ENCODE assay signal across 8 cellular contexts in the genomic region with DNA sequence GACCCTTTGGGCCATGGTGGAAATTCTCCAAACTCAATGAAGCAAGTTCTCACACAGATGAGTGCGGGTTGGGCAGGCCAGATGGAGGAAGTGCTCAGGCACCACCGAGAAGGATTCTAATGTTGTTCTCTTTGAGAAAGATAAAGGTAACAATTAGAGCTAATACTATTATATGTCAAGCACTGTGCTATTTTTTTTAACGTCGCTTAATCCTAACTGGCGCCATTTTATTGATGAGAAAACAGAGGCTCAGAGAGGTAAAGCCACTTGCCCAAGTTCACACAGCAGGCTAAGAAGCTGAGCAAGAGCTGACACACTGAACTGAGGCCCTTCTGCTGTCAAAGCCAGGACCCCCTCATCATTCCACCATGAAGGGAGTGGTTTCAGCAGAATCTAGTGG. TPM values are rescaled to one million over a fixed set of nuclear protein-coding genes. Genes with fewer than 3 reads are reported as not detected.
DNase-seq lines count a peak whose midpoint lies in the region; ATAC-seq and TF ChIP-seq lines count a peak whose summit lies in the region.

No MANE protein-coding gene starts in this region.

- no peaks in the 10 kb centered on the region for H3K27me3 Mint-ChIP-seq in T-helper 2 cell treated with Interferon-gamma antibody and Interleukin-4, amounts not matched to agents 5 μg/mL and 100 μg/mL, for 36 hours (ENCODE audit: low read depth)

- peak overlapping the region; percentile 92 for H3K4me3 Mint-ChIP-seq in T-helper 2 cell treated with Interferon-gamma antibody and Interleukin-4, amounts not matched to agents 5 μg/mL and 100 μg/mL, for 36 hours

- TF ChIP-seq CTCF in HFF-Myc (IDR thresholded peaks at IDR 0.05; ENCODE audit: low read depth, low read length, missing control alignments) (no peak), foreskin keratinocyte (conservative IDR thresholded peaks at IDR 0.05) (no peak)

- peak overlapping the region; percentile 78 for H3K27ac ChIP-seq in foreskin keratinocyte
- peak overlapping the region in 13 of 21 experiments; percentile 54 to 94 (median 88) for H3K27ac ChIP-seq in skin epidermis

- peaks cover 35% of the 10 kb centered on the region for H3K4me1 Mint-ChIP-seq in T-helper 2 cell treated with Interferon-gamma antibody and Interleukin-4, amounts not matched to agents 5 μg/mL and 100 μg/mL, for 36 hours (ENCODE audit: low read depth)

- peaks cover 30% of the 10 kb centered on the region for H3K4me1 ChIP-seq in foreskin keratinocyte

- peak overlapping the region; percentile 91 for H3K4me3 ChIP-seq in HFF-Myc (replicated peaks; ENCODE audit: low read depth, low read length)
- H3K4me3 ChIP-seq in skin epidermis: peak overlapping the region; percentile 59 to 94 (median 80)

- peak overlapping the region; percentile 94 for H3K27ac Mint-ChIP-seq in T-helper 2 cell treated with Interferon-gamma antibody and Interleukin-4, amounts not matched to agents 5 μg/mL and 100 μg/mL, for 36 hours

- H3K27me3 ChIP-seq in foreskin keratinocyte: no peaks in the 10 kb centered on the region

- ATAC-seq in foreskin keratinocyte (peak; percentile 3), GM19467 (IDR thresholded peaks at IDR 0.05; ENCODE audit: unreplicated experiment) (no peak), GM18868 (IDR thresholded peaks at IDR 0.05; ENCODE audit: unreplicated experiment) (no peak)

- no peaks in the 10 kb centered on the region for H3K9me3 Mint-ChIP-seq in T-helper 2 cell treated with Interferon-gamma antibody and Interleukin-4, amounts not matched to agents 5 μg/mL and 100 μg/mL, for 36 hours

- no peak for DNase-seq in HFF-Myc (ENCODE audit: extremely low read depth, low read depth)
- DNase-seq in T-helper 2 cell treated with Interferon-gamma antibody and Interleukin-4, amounts not matched to agents 5 μg/mL and 100 μg/mL, for 36 hours (ENCODE audit: low spot score): no peak
- DNase-seq in foreskin keratinocyte: no peak
- no peak for DNase-seq in COLO829 (ENCODE audit: low spot score)
- no peak for DNase-seq in AG08395 (ENCODE audit: low spot score)

- peaks cover 8% of the 10 kb centered on the region for H3K36me3 Mint-ChIP-seq in T-helper 2 cell treated with Interferon-gamma antibody and Interleukin-4, amounts not matched to agents 5 μg/mL and 100 μg/mL, for 36 hours (ENCODE audit: low read depth)

RNA-seq across cellular contexts. Expression of a gene that starts 1.0 kb away (rescaled TPM):
- 281 and 363 TPM in 2 replicates for total RNA-seq in foreskin keratinocyte
- polyA plus RNA-seq in foreskin keratinocyte: 396 and 484 TPM in 2 replicates

RNA-seq across cellular contexts. Expression of a gene that starts 11.2 kb away (rescaled TPM):
- 3.8 and 7.0 TPM in 2 replicates for total RNA-seq in foreskin keratinocyte
- 3.8 and 6.2 TPM in 2 replicates for polyA plus RNA-seq in foreskin keratinocyte
